Comparison of ENCODE assay signal across 1 cellular context in genomic region chr22:43151251-43152000, GRCh38.
TF ChIP-seq lines count a peak whose summit lies in the region.

TSPO (plus strand) TSS chr22:43151559; CDS start chr22:43159239, 7,680 bp downstream.

TF ChIP-seq in K562, 482 proteins besides CTCF, POLR2A, EP300 and RAD21 (continued from another document and continues in another):
- TF ChIP-seq, protein P1, sequence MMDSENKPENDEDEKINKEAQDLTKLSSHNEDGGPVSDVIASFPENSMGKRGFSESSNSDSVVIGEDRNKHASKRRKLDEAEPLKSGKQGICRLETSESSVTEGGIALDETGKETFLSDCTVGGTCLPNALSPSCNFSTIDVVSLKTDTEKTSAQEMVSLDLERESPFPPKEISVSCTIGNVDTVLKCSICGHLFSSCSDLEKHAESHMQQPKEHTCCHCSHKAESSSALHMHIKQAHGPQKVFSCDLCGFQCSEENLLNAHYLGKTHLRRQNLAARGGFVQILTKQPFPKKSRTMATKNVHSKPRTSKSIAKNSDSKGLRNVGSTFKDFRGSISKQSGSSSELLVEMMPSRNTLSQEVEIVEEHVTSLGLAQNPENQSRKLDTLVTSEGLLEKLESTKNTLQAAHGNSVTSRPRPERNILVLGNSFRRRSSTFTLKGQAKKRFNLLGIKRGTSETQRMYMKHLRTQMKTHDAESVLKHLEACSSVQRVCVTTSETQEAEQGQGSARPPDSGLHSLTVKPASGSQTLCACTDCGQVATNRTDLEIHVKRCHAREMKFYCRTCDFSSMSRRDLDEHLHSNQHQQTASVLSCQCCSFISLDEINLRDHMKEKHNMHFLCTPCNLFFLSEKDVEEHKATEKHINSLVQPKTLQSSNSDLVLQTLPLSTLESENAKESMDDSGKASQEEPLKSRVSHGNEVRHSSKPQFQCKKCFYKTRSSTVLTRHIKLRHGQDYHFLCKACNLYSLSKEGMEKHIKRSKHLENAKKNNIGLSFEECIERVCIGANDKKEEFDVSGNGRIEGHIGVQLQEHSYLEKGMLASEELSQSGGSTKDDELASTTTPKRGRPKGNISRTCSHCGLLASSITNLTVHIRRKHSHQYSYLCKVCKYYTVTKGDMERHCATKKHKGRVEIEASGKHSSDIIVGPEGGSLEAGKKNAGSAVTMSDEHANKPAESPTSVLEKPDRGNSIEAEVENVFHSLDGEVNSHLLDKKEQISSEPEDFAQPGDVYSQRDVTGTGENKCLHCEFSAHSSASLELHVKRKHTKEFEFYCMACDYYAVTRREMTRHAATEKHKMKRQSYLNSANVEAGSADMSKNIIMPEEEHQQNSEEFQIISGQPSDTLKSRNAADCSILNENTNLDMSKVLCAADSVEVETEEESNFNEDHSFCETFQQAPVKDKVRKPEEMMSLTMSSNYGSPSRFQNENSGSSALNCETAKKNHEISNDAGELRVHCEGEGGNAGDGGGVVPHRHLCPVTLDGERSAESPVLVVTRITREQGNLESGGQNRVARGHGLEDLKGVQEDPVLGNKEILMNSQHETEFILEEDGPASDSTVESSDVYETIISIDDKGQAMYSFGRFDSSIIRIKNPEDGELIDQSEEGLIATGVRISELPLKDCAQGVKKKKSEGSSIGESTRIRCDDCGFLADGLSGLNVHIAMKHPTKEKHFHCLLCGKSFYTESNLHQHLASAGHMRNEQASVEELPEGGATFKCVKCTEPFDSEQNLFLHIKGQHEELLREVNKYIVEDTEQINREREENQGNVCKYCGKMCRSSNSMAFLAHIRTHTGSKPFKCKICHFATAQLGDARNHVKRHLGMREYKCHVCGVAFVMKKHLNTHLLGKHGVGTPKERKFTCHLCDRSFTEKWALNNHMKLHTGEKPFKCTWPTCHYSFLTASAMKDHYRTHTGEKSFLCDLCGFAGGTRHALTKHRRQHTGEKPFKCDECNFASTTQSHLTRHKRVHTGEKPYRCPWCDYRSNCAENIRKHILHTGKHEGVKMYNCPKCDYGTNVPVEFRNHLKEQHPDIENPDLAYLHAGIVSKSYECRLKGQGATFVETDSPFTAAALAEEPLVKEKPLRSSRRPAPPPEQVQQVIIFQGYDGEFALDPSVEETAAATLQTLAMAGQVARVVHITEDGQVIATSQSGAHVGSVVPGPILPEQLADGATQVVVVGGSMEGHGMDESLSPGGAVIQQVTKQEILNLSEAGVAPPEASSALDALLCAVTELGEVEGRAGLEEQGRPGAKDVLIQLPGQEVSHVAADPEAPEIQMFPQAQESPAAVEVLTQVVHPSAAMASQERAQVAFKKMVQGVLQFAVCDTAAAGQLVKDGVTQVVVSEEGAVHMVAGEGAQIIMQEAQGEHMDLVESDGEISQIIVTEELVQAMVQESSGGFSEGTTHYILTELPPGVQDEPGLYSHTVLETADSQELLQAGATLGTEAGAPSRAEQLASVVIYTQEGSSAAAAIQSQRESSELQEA (IDR thresholded peaks at IDR 0.05; ENCODE audit: low read depth): no peak
- no peak for TF ChIP-seq BCL6 (CRISPR knock-in tag; IDR thresholded peaks at IDR 0.05)
- TF ChIP-seq ZNF764 (CRISPR knock-in tag; IDR thresholded peaks at IDR 0.05; ENCODE audit: low read depth): no peak
- no peak for TF ChIP-seq MEF2D (tag; conservative IDR thresholded peaks at IDR 0.05; ENCODE audit: low read depth)
- TF ChIP-seq CHD1 (IDR thresholded peaks at IDR 0.05; ENCODE audit: low read length): no peak
- no peak for TF ChIP-seq ZNF707 (CRISPR knock-in tag; conservative IDR thresholded peaks at IDR 0.05)
- TF ChIP-seq, protein P2, sequence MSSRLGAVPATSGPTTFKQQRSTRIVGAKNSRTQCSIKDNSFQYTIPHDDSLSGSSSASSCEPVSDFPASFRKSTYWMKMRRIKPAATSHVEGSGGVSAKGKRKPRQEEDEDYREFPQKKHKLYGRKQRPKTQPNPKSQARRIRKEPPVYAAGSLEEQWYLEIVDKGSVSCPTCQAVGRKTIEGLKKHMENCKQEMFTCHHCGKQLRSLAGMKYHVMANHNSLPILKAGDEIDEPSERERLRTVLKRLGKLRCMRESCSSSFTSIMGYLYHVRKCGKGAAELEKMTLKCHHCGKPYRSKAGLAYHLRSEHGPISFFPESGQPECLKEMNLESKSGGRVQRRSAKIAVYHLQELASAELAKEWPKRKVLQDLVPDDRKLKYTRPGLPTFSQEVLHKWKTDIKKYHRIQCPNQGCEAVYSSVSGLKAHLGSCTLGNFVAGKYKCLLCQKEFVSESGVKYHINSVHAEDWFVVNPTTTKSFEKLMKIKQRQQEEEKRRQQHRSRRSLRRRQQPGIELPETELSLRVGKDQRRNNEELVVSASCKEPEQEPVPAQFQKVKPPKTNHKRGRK (tag; IDR thresholded peaks at IDR 0.05): no peak
- no peak for TF ChIP-seq NRF1 (conservative IDR thresholded peaks at IDR 0.05 in 1 of 2, IDR thresholded peaks at IDR 0.05 in 1 of 2)
- TF ChIP-seq SREBF2 (CRISPR knock-in tag; IDR thresholded peaks at IDR 0.05): no peak
- peak; percentile 49; the same call in 1 of the 2 replicates for TF ChIP-seq SAFB (IDR thresholded peaks at IDR 0.05; ENCODE audit: borderline replicate concordance, low read depth, low read length)
- no peak for TF ChIP-seq ZNF253 (CRISPR knock-in tag; conservative IDR thresholded peaks at IDR 0.05)
- TF ChIP-seq, protein P3, sequence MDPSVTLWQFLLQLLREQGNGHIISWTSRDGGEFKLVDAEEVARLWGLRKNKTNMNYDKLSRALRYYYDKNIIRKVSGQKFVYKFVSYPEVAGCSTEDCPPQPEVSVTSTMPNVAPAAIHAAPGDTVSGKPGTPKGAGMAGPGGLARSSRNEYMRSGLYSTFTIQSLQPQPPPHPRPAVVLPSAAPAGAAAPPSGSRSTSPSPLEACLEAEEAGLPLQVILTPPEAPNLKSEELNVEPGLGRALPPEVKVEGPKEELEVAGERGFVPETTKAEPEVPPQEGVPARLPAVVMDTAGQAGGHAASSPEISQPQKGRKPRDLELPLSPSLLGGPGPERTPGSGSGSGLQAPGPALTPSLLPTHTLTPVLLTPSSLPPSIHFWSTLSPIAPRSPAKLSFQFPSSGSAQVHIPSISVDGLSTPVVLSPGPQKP (CRISPR knock-in tag; IDR thresholded peaks at IDR 0.05): no peak
- no peak for TF ChIP-seq RNF2 (IDR thresholded peaks at IDR 0.05)
- no peak for TF ChIP-seq EHMT2 (IDR thresholded peaks at IDR 0.05)
- no peak for TF ChIP-seq ZNF75A (CRISPR knock-in tag; IDR thresholded peaks at IDR 0.05)
- TF ChIP-seq ARID3B (CRISPR knock-in tag; IDR thresholded peaks at IDR 0.05; ENCODE audit: borderline replicate concordance): no peak
- TF ChIP-seq ZNF280B (CRISPR knock-in tag; IDR thresholded peaks at IDR 0.05): no peak
- TF ChIP-seq, protein P4, sequence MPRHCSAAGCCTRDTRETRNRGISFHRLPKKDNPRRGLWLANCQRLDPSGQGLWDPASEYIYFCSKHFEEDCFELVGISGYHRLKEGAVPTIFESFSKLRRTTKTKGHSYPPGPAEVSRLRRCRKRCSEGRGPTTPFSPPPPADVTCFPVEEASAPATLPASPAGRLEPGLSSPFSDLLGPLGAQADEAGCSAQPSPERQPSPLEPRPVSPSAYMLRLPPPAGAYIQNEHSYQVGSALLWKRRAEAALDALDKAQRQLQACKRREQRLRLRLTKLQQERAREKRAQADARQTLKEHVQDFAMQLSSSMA (CRISPR knock-in tag; IDR thresholded peaks at IDR 0.05): no peak
- TF ChIP-seq, protein P5, sequence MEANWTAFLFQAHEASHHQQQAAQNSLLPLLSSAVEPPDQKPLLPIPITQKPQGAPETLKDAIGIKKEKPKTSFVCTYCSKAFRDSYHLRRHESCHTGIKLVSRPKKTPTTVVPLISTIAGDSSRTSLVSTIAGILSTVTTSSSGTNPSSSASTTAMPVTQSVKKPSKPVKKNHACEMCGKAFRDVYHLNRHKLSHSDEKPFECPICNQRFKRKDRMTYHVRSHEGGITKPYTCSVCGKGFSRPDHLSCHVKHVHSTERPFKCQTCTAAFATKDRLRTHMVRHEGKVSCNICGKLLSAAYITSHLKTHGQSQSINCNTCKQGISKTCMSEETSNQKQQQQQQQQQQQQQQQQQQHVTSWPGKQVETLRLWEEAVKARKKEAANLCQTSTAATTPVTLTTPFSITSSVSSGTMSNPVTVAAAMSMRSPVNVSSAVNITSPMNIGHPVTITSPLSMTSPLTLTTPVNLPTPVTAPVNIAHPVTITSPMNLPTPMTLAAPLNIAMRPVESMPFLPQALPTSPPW (CRISPR knock-in tag; IDR thresholded peaks at IDR 0.05): peak; percentile 57; the same call in 1 of the 2 replicates
- TF ChIP-seq ZBTB43 (CRISPR knock-in tag; IDR thresholded peaks at IDR 0.05): no peak
- no peak for TF ChIP-seq SP2 (IDR thresholded peaks at IDR 0.05; ENCODE audit: extremely low read depth, low read depth, low read length, poor library complexity, severe bottlenecking)
- TF ChIP-seq FOSL1 (tag; conservative IDR thresholded peaks at IDR 0.05): no peak
- TF ChIP-seq ARID4B (CRISPR knock-in tag; IDR thresholded peaks at IDR 0.05): peak; percentile 58; the same call in 1 of the 2 replicates
- TF ChIP-seq GABPA (tag; conservative IDR thresholded peaks at IDR 0.05; ENCODE audit: low read depth): peak; percentile 28; the same call in 1 of the 2 replicates
- TF ChIP-seq NR3C1 (CRISPR knock-in tag; IDR thresholded peaks at IDR 0.05): 0 out of 2 replicates have a peak, but pooled peaks have one; percentile 36
- TF ChIP-seq NR2C2 (CRISPR knock-in tag; IDR thresholded peaks at IDR 0.05): no peak
- TF ChIP-seq NR2C2 (tag; IDR thresholded peaks at IDR 0.05): no peak
- TF ChIP-seq, protein P6, sequence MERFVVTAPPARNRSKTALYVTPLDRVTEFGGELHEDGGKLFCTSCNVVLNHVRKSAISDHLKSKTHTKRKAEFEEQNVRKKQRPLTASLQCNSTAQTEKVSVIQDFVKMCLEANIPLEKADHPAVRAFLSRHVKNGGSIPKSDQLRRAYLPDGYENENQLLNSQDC (CRISPR knock-in tag; IDR thresholded peaks at IDR 0.05): no peak
- no peak for TF ChIP-seq NR4A1 (CRISPR knock-in tag; IDR thresholded peaks at IDR 0.05)
- no peak for TF ChIP-seq NR4A1 (tag; IDR thresholded peaks at IDR 0.05)
- no peak for TF ChIP-seq CTBP1 (IDR thresholded peaks at IDR 0.05; ENCODE audit: borderline replicate concordance)
- no peak for TF ChIP-seq ZBTB8A (IDR thresholded peaks at IDR 0.05; ENCODE audit: partially characterized antibody)
- TF ChIP-seq OTX1 (CRISPR knock-in tag; IDR thresholded peaks at IDR 0.05): no peak
- TF ChIP-seq ZNF717 (CRISPR knock-in tag; IDR thresholded peaks at IDR 0.05): no peak
